ENCODE assay signal across 16 cellular contexts in genomic region chr17:55763856-55764255, GRCh38. TPM values are rescaled to one million over a fixed set of nuclear protein-coding genes. Genes with fewer than 3 reads are reported as not detected.
DNase-seq lines count a peak whose midpoint lies in the region; ATAC-seq, FAIRE-seq and TF ChIP-seq lines count a peak whose summit lies in the region.
"Had no signal": no experiment of that assay in that cellular context is flagged by ENCODE, and none has a peak within 500 bp of the region (broad histone marks: within the 10 kb centered on the region; RNA-seq: fewer than 3 reads in every experiment).

No MANE protein-coding gene starts in this region.

- TF ChIP-seq EP300 in HepG2 (IDR thresholded peaks at IDR 0.05; ENCODE audit: low read depth in 2 of 2, low read length in 2 of 2) (no peak), HepG2 (CRISPR knock-in tag; IDR thresholded peaks at IDR 0.05; ENCODE audit: borderline replicate concordance) (no peak)

- H3K4me3 ChIP-seq in liver (ENCODE audit: low read depth in 1 of 3, low read length in 3 of 3) (no peak overlapping the region), HepG2 (replicated peaks in 1 of 3; ENCODE audit: insufficient read depth in 1 of 3, low read depth in 2 of 3, low read length in 3 of 3) (no peak overlapping the region), cardiac fibroblast (replicated peaks in 1 of 2; ENCODE audit: low read depth in 2 of 2, low read length in 2 of 2) (no peak overlapping the region), lung (no peak overlapping the region), Peyer's patch (no peak overlapping the region)
- H3K4me3 ChIP-seq: neural progenitor cell, skin epidermis had no signal

- H3K36me3 ChIP-seq in liver (ENCODE audit: control insufficient read depth in 4 of 4, insufficient read depth in 3 of 4, low read depth in 1 of 4, low read length in 3 of 4), result peaks cover 0 to 2% (median under 1%) of the 10 kb centered on the region in 4 donors
- H3K36me3 ChIP-seq in HepG2 (replicated peaks in 1 of 2; ENCODE audit: control insufficient read depth in 1 of 2, insufficient read depth in 2 of 2, low read length in 2 of 2), result no peaks in the 10 kb centered on the region; a peak in 1 of 5 replicates
- peaks cover 3 to 9% of the 10 kb centered on the region in 2 donors for H3K36me3 ChIP-seq in lung (ENCODE audit: control insufficient read depth in 2 of 2, insufficient read depth in 2 of 2, low read length in 2 of 2)
- peaks cover 0 to 5% (median 0%) of the 10 kb centered on the region in 3 donors for H3K36me3 ChIP-seq in Peyer's patch
- H3K36me3 ChIP-seq: neural progenitor cell had no signal

- no peak for TF ChIP-seq POLR2A in HepG2 (IDR thresholded peaks at IDR 0.05; ENCODE audit: insufficient read depth in 1 of 2, low read depth in 2 of 2, low read length in 2 of 2)
- TF ChIP-seq POLR2A in Peyer's patch (IDR thresholded peaks at IDR 0.05), result no peak
- no peak for TF ChIP-seq POLR2A in H54 (IDR thresholded peaks at IDR 0.05; ENCODE audit: low read depth, low read length)

- no TSS peak for BruUV-seq in HepG2 (replicated peaks; lab: Mats Ljungman, UMichigan)

- no peak for FAIRE-seq in HepG2 (lab: Jason Lieb, UNC)
- no peak for FAIRE-seq in H54 (lab: Jason Lieb, UNC)

- H2AFZ ChIP-seq in HepG2 (ENCODE audit: low read length), result no peak overlapping the region
- H2AFZ ChIP-seq: neural progenitor cell had no signal

- no peaks in the 10 kb centered on the region for H3K9me3 ChIP-seq in liver (ENCODE audit: control insufficient read depth in 4 of 4, low read length in 3 of 4)
- H3K9me3 ChIP-seq in HepG2 (ENCODE audit: low read length), result no peaks in the 10 kb centered on the region
- no peaks in the 10 kb centered on the region for H3K9me3 ChIP-seq in lung (ENCODE audit: control insufficient read depth in 2 of 2, insufficient read depth in 1 of 2, low read length in 1 of 2)
- H3K9me3 ChIP-seq in Peyer's patch, result no peaks in the 10 kb centered on the region

- H3K27ac ChIP-seq in liver (ENCODE audit: low read depth in 1 of 2, low read length in 2 of 2) (peak overlapping the region; percentile 16 to 58), HepG2 (ENCODE audit: extremely low read length, insufficient read depth, low read length) (no peak overlapping the region), lung (ENCODE audit: low read depth in 1 of 2, low read length in 1 of 2) (peak overlapping the region in 1 of 2 donors; percentile 70), Peyer's patch (peak overlapping the region in 2 of 4 donors; percentile 39 to 64)
- H3K27ac ChIP-seq: epithelial cell of prostate, neural progenitor cell had no signal

- in situ Hi-C loops in HepG2 (cut with HindIII; ENCODE audit: extremely low pct_ligation_motif_present, low pct_unique_long_range_greater_than_20kb), result loop anchor here (25.0 kb wide), 1 partner anchor 377 kb away; no protein-coding TSS in a partner anchor

- POLR2A ChIA-PET in HepG2 (lab: Yijun Ruan, JAX), result interaction anchor here (2.0 kb wide), 1 partner anchor 13 kb away, joined by 5 read pairs; the partner anchor contains the start of gene PCTP

- no peak for DNase-seq in HepG2 (ENCODE audit: low spot score)
- DNase-seq in cardiac fibroblast (ENCODE audit: low read depth in 2 of 2), result peak; percentile 48 to 85
- DNase-seq in lung (ENCODE audit: low spot score), result no peak
- DNase-seq in activated CD4-positive, alpha-beta T cell treated with anti-CD3 and anti-CD28 coated beads, Interleukin-2, amount 10 ng/mL, durations not matched to agents 24 days and 14 days, result no peak
- DNase-seq in Peyer's patch, result no peak
- no peak for DNase-seq in H54 (ENCODE audit: insufficient read length, low spot score)
- DNase-seq in DMS153 (lab: John Stamatoyannopoulos, UW), result no peak

- CTCF ChIA-PET in HepG2 (lab: Yijun Ruan, JAX; ENCODE audit: low intra/inter-chr PET ratio, low total read pairs), result no interaction called here

- H3K4me3 Mint-ChIP-seq in activated CD4-positive, alpha-beta T cell treated with anti-CD3 and anti-CD28 coated beads, Interleukin-2, amount 10 ng/mL, durations not matched to agents 24 days and 14 days, result no peak overlapping the region
- H3K4me3 Mint-ChIP-seq: activated naive CD4-positive, alpha-beta T cell treated with anti-CD3 and anti-CD28 coated beads, Interleukin-2, amount 50 U/mL, for 24 hours; neural progenitor cell; stimulated activated naive CD8-positive, alpha-beta T cell treated with anti-CD3 and anti-CD28 coated beads, Interleukin-15, Interleukin-2, amounts not matched to agents 100 ng/mL and 50 ng/mL, for 24 hours; WTC11 had no signal

- no peaks in the 10 kb centered on the region for H3K27me3 Mint-ChIP-seq in activated CD4-positive, alpha-beta T cell treated with anti-CD3 and anti-CD28 coated beads, Interleukin-2, amount 10 ng/mL, durations not matched to agents 24 days and 14 days
- H3K27me3 Mint-ChIP-seq: activated naive CD4-positive, alpha-beta T cell treated with anti-CD3 and anti-CD28 coated beads, Interleukin-2, amount 50 U/mL, for 24 hours; stimulated activated naive CD8-positive, alpha-beta T cell treated with anti-CD3 and anti-CD28 coated beads, Interleukin-15, Interleukin-2, amounts not matched to agents 100 ng/mL and 50 ng/mL, for 24 hours had no signal

- H3K4me1 Mint-ChIP-seq in activated CD4-positive, alpha-beta T cell treated with anti-CD3 and anti-CD28 coated beads, Interleukin-2, amount 10 ng/mL, durations not matched to agents 24 days and 14 days, result no peaks in the 10 kb centered on the region
- H3K4me1 Mint-ChIP-seq: activated naive CD4-positive, alpha-beta T cell treated with anti-CD3 and anti-CD28 coated beads, Interleukin-2, amount 50 U/mL, for 24 hours; neural progenitor cell had no signal

- no peaks in the 10 kb centered on the region for H4K20me1 ChIP-seq in HepG2 (ENCODE audit: insufficient read depth, low read length)

- H3K4me2 ChIP-seq in HepG2 (ENCODE audit: low read depth, low read length), result no peak overlapping the region
- H3K4me2 ChIP-seq: neural progenitor cell had no signal

- no peak for TF ChIP-seq RAD21 in liver (IDR thresholded peaks at IDR 0.05)
- no peak for TF ChIP-seq RAD21 in HepG2 (CRISPR knock-in tag; IDR thresholded peaks at IDR 0.05)

- ATAC-seq in HepG2, result no peak
- ATAC-seq in lung (ENCODE audit: insufficient read depth, low FRiP score), result peak; percentile 19
- ATAC-seq: HCT116, SK-N-SH treated with all-trans-retinoic acid at 6 μM for 48 hours, WTC11 had no signal

- TF ChIP-seq CTCF in liver (IDR thresholded peaks at IDR 0.05; ENCODE audit: low read depth, low read length, missing input control) (no peak), HepG2 (CRISPR knock-in tag; IDR thresholded peaks at IDR 0.05) (no peak), cardiac fibroblast (IDR thresholded peaks at IDR 0.05; ENCODE audit: low read depth, low read length) (no peak), lung (IDR thresholded peaks at IDR 0.05; ENCODE audit: control extremely low read depth, extremely low read depth) (no peak), Peyer's patch (IDR thresholded peaks at IDR 0.05) (no peak)

- H3K36me3 Mint-ChIP-seq in activated CD4-positive, alpha-beta T cell treated with anti-CD3 and anti-CD28 coated beads, Interleukin-2, amount 10 ng/mL, durations not matched to agents 24 days and 14 days (ENCODE audit: low read depth), result no peaks in the 10 kb centered on the region
- H3K36me3 Mint-ChIP-seq: activated naive CD4-positive, alpha-beta T cell treated with anti-CD3 and anti-CD28 coated beads, Interleukin-2, amount 50 U/mL, for 24 hours; WTC11 had no signal

- H3K79me2 ChIP-seq in HepG2 (ENCODE audit: insufficient read depth, low read length), result peaks cover 4% of the 10 kb centered on the region

- H3K4me1 ChIP-seq in liver (ENCODE audit: control insufficient read depth in 4 of 4, insufficient read depth in 4 of 4, low read length in 3 of 4), result peaks cover 5 to 48% (median 27%) of the 10 kb centered on the region in 4 donors
- H3K4me1 ChIP-seq in HepG2 (ENCODE audit: insufficient read depth, low read length), result peaks cover 63% of the 10 kb centered on the region
- peaks cover 2 to 13% of the 10 kb centered on the region in 2 donors for H3K4me1 ChIP-seq in lung (ENCODE audit: control insufficient read depth in 2 of 2, insufficient read depth in 2 of 2, low read length in 2 of 2)
- peaks cover 0 to 15% (median 0%) of the 10 kb centered on the region in 4 donors for H3K4me1 ChIP-seq in Peyer's patch
- H3K4me1 ChIP-seq: neural progenitor cell had no signal

- H3K27ac Mint-ChIP-seq in activated CD4-positive, alpha-beta T cell treated with anti-CD3 and anti-CD28 coated beads, Interleukin-2, amount 10 ng/mL, durations not matched to agents 24 days and 14 days, result no peak overlapping the region
- H3K27ac Mint-ChIP-seq: activated naive CD4-positive, alpha-beta T cell treated with anti-CD3 and anti-CD28 coated beads, Interleukin-2, amount 50 U/mL, for 24 hours; neural progenitor cell; stimulated activated naive CD8-positive, alpha-beta T cell treated with anti-CD3 and anti-CD28 coated beads, Interleukin-15, Interleukin-2, amounts not matched to agents 100 ng/mL and 50 ng/mL, for 24 hours; WTC11 had no signal

- intact Hi-C loops in HepG2 (cut with micrococcal nuclease; ENCODE audit: unreplicated experiment), result loop anchor here (2.0 kb wide), 1 partner anchor 21 kb away; no protein-coding TSS in a partner anchor
- intact Hi-C loops in activated CD4-positive, alpha-beta T cell treated with anti-CD3 and anti-CD28 coated beads, Interleukin-2, amount 10 ng/mL, durations not matched to agents 24 days and 14 days (cut with micrococcal nuclease), result no loop called here

- H3K9ac ChIP-seq in liver (ENCODE audit: low read depth in 1 of 2, low read length in 2 of 2) (no peak overlapping the region), HepG2 (ENCODE audit: insufficient read depth, low read depth, low read length) (no peak overlapping the region)
- H3K9ac ChIP-seq: neural progenitor cell had no signal

- 52% methylated on average over 6 of the region's 6 CpGs for WGBS in liver
- 92% methylated on average over 6 of the region's 6 CpGs for WGBS in HepG2 (ENCODE audit: low lambda C conversion rate)
- WGBS in lung, 2 donors, result 23 to 49% methylated on average over 6 of the region's 6 CpGs

- H3K27me3 ChIP-seq in liver (ENCODE audit: control insufficient read depth in 4 of 4, insufficient read depth in 4 of 4, low read length in 3 of 4) (no peaks in the 10 kb centered on the region), HepG2 (ENCODE audit: control insufficient read depth in 1 of 2, insufficient read depth in 2 of 2, low read length in 2 of 2) (no peaks in the 10 kb centered on the region), lung (ENCODE audit: control insufficient read depth, insufficient read depth) (no peaks in the 10 kb centered on the region), Peyer's patch (no peaks in the 10 kb centered on the region)
- H3K27me3 ChIP-seq: neural progenitor cell had no signal

- no peaks in the 10 kb centered on the region for H3K9me3 Mint-ChIP-seq in activated CD4-positive, alpha-beta T cell treated with anti-CD3 and anti-CD28 coated beads, Interleukin-2, amount 10 ng/mL, durations not matched to agents 24 days and 14 days
- H3K9me3 Mint-ChIP-seq: activated naive CD4-positive, alpha-beta T cell treated with anti-CD3 and anti-CD28 coated beads, Interleukin-2, amount 50 U/mL, for 24 hours; neural progenitor cell; stimulated activated naive CD8-positive, alpha-beta T cell treated with anti-CD3 and anti-CD28 coated beads, Interleukin-15, Interleukin-2, amounts not matched to agents 100 ng/mL and 50 ng/mL, for 24 hours; WTC11 had no signal

RNA-seq across cellular contexts. Expression of gene PCTP, which starts 13.0 kb away (rescaled TPM):
- total RNA-seq in liver, result 10 to 100 TPM; 25.0 to 79.0 TPM
- polyA plus RNA-seq in liver, result 10 to 100 TPM; 38.6 to 73.0 TPM
- total RNA-seq in HepG2 (2016; rRNA removed; fragmentation: Illumina TruSeq; extraction: Trizol), result 50.7 and 66.3 TPM in 2 replicates
- 11.7 and 12.0 TPM in 2 replicates for total RNA-seq in HepG2 (2016; cell fraction: cytosol; rRNA removed; fragmentation: Illumina TruSeq; extraction: Trizol; ENCODE audit: low read depth)
- 54.0 and 71.4 TPM in 2 replicates for total RNA-seq in HepG2 (2016; cell fraction: insoluble cytoplasmic fraction; rRNA removed; fragmentation: Illumina TruSeq; extraction: Trizol)
- total RNA-seq in HepG2 (2016; cell fraction: membrane; rRNA removed; fragmentation: Illumina TruSeq; extraction: Trizol), result 39.4 and 41.1 TPM in 2 replicates
- 23.2 and 24.9 TPM in 2 replicates for total RNA-seq in HepG2 (2016; cell fraction: nucleus; rRNA removed; fragmentation: Illumina TruSeq; extraction: Trizol)
- 31.0 and 37.1 TPM in 2 replicates for polyA plus RNA-seq in HepG2 (2011; rRNA removed)
- polyA plus RNA-seq in HepG2 (2011; cell fraction: cytosol; rRNA removed), result 33.2 and 42.6 TPM in 2 replicates
- polyA plus RNA-seq in HepG2 (2011; cell fraction: nucleus; rRNA removed), result 15.1 and 17.8 TPM in 2 replicates
- 24.1 and 24.8 TPM in 2 replicates for polyA plus RNA-seq in HepG2 (2012)
- polyA plus RNA-seq in HepG2 (2016; cell fraction: cytosol; fragmentation: Illumina TruSeq; extraction: Trizol; ENCODE audit: low read depth), result 10.2 and 13.1 TPM in 2 replicates
- polyA plus RNA-seq in HepG2 (2016; cell fraction: insoluble cytoplasmic fraction; fragmentation: Illumina TruSeq; extraction: Trizol; ENCODE audit: low read depth), result 54.7 and 63.4 TPM in 2 replicates
- polyA plus RNA-seq in HepG2 (2016; cell fraction: membrane; fragmentation: Illumina TruSeq; extraction: Trizol; ENCODE audit: low read depth), result 26.6 and 28.7 TPM in 2 replicates
- 33.0 and 35.1 TPM in 2 replicates for polyA plus RNA-seq in HepG2 (2016; cell fraction: nucleus; fragmentation: Illumina TruSeq; extraction: Trizol; ENCODE audit: insufficient read depth, low read depth)
- 4.1 and 30.1 TPM in 2 replicates for polyA minus RNA-seq in HepG2 (2011; rRNA and poly(A)+ RNA removed; ENCODE audit: low replicate concordance)
- 14.5 and 16.1 TPM in 2 replicates for polyA minus RNA-seq in HepG2 (2011; cell fraction: cytosol; rRNA and poly(A)+ RNA removed)
- polyA minus RNA-seq in HepG2 (2011; cell fraction: nucleus; rRNA and poly(A)+ RNA removed), result 23.0 and 27.8 TPM in 2 replicates
- 10 to 100 TPM; 14.3 to 23.8 TPM for total RNA-seq in lung
- polyA plus RNA-seq in lung, result 10 to 100 TPM; 14.3 to 34.2 TPM
- total RNA-seq in activated CD4-positive, alpha-beta T cell treated with anti-CD3 and anti-CD28 coated beads, Interleukin-2, amount 10 ng/mL, durations not matched to agents 24 days and 14 days, result 5.4 and 6.4 TPM in 2 replicates
- 10 to 100 TPM; 16.0 to 35.5 (median 26.5) TPM for total RNA-seq in Peyer's patch

RNA-seq across cellular contexts. Expression of gene TMEM100, which starts 41.2 kb away (rescaled TPM):
- total RNA-seq in liver (1 to 10 TPM in 1 of 2 donors, under 1 TPM in 1; 0.09 to 4.8 TPM), HepG2 (2016; rRNA removed; fragmentation: Illumina TruSeq; extraction: Trizol) (not detected in 2 replicates), lung (10 to 100 TPM; 74.7 to 92.1 TPM), Peyer's patch (10 to 100 TPM in 1 of 4 donors, 1 to 10 TPM in 3; 4.4 to 18.2 (median 4.8) TPM)
- polyA plus RNA-seq in liver (1 to 10 TPM; 2.2 to 2.4 TPM), HepG2 (2011; rRNA removed) (not detected in 2 replicates), lung (100 to 1,000 TPM in 1 of 2 donors, 10 to 100 TPM in 1; 63.6 to 127 TPM)
- not detected in 2 replicates for total RNA-seq in HepG2 (2016; cell fraction: cytosol; rRNA removed; fragmentation: Illumina TruSeq; extraction: Trizol; ENCODE audit: low read depth)
- total RNA-seq in HepG2 (2016; cell fraction: insoluble cytoplasmic fraction; rRNA removed; fragmentation: Illumina TruSeq; extraction: Trizol), result not detected in 2 replicates
- total RNA-seq in HepG2 (2016; cell fraction: membrane; rRNA removed; fragmentation: Illumina TruSeq; extraction: Trizol), result not detected in 2 replicates
- not detected in 2 replicates for total RNA-seq in HepG2 (2016; cell fraction: nucleus; rRNA removed; fragmentation: Illumina TruSeq; extraction: Trizol)
- not detected in 2 replicates for polyA plus RNA-seq in HepG2 (2011; cell fraction: cytosol; rRNA removed)
- polyA plus RNA-seq in HepG2 (2011; cell fraction: nucleus; rRNA removed), result not detected in 2 replicates
- polyA plus RNA-seq in HepG2 (2012), result not detected in 2 replicates
- polyA plus RNA-seq in HepG2 (2016; cell fraction: cytosol; fragmentation: Illumina TruSeq; extraction: Trizol; ENCODE audit: low read depth), result not detected in 2 replicates
- polyA plus RNA-seq in HepG2 (2016; cell fraction: insoluble cytoplasmic fraction; fragmentation: Illumina TruSeq; extraction: Trizol; ENCODE audit: low read depth), result not detected in 2 replicates
- not detected in 2 replicates for polyA plus RNA-seq in HepG2 (2016; cell fraction: membrane; fragmentation: Illumina TruSeq; extraction: Trizol; ENCODE audit: low read depth)
- not detected in 2 replicates for polyA plus RNA-seq in HepG2 (2016; cell fraction: nucleus; fragmentation: Illumina TruSeq; extraction: Trizol; ENCODE audit: insufficient read depth, low read depth)
- polyA minus RNA-seq in HepG2 (2011; rRNA and poly(A)+ RNA removed; ENCODE audit: low replicate concordance), result not detected in 2 replicates
- polyA minus RNA-seq in HepG2 (2011; cell fraction: cytosol; rRNA and poly(A)+ RNA removed), result not detected in 2 replicates
- not detected in 2 replicates for polyA minus RNA-seq in HepG2 (2011; cell fraction: nucleus; rRNA and poly(A)+ RNA removed)
- total RNA-seq in activated CD4-positive, alpha-beta T cell treated with anti-CD3 and anti-CD28 coated beads, Interleukin-2, amount 10 ng/mL, durations not matched to agents 24 days and 14 days, result not detected in 2 replicates

Comparison
In these comparisons a context has a peak if more than half of its experiments do, and no peak if none do; other contexts are left out.
1. DNase-seq: peak in cardiac fibroblast (2 of 2); none in HepG2 (single experiment), lung (single experiment), activated CD4-positive, alpha-beta T cell treated with anti-CD3 and anti-CD28 coated beads, Interleukin-2, amount 10 ng/mL, durations not matched to agents 24 days and 14 days (single experiment), Peyer's patch (0 of 3), H54 (single experiment) and DMS153 (single experiment).